9 cellular contexts compared by ENCODE assay signal in the genomic region with DNA sequence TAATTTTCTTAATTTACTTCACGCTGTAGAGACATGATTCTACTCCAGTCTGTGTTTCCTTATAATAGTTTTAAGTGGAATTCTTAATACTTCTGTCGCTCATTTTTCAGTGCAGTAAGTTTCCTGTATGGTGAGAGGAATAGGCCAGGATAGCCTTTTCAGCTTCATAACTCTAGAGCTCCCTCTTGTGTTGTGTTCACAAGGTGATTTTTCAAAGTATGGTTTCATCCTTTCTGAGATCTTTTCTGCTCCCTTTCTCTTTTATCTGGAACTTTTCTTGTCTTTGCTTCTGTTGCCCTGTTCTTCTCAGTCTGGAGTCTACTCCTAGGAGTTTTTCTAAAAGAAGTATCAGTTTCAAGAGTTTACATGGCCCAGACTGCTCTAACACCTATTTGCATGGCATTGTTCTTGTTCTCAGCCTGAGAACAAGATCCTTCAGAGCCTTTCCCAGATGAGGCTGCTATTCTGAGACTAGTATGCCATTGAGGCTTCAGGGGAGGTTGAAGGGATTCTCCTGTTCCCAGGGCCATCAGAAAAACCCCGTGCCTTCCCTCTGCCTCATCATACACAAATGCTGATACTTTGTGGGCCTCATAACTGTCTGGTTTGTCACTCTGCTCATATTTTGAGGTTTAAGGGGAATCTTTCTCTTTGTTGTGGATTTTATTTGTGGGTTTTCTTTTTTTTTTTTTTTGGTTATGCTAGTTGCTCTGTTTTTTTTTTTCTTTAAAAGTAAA. TPM values are rescaled to one million over a fixed set of nuclear protein-coding genes. Genes with fewer than 3 reads are reported as not detected.
DNase-seq lines count a peak whose midpoint lies in the region; ATAC-seq, FAIRE-seq and TF ChIP-seq lines count a peak whose summit lies in the region.
"Had no signal": no experiment of that assay in that cellular context is flagged by ENCODE, and none has a peak within 500 bp of the region (broad histone marks: within the 10 kb centered on the region; RNA-seq: fewer than 3 reads in every experiment).

No MANE protein-coding gene starts in this region.

- H3K9me3 ChIP-seq in breast epithelium = no peaks in the 10 kb centered on the region

- H3K4me1 ChIP-seq in GM23338 (ENCODE audit: insufficient read depth) (no peaks in the 10 kb centered on the region; the same call in 1 of the 2 replicates), breast epithelium (no peaks in the 10 kb centered on the region)

- peaks cover 23% of the 10 kb centered on the region; the same call in 1 of the 2 replicates for H3K36me3 ChIP-seq in GM23338 (ENCODE audit: insufficient read depth)
- H3K36me3 ChIP-seq in breast epithelium = no peaks in the 10 kb centered on the region

- peaks cover 3% of the 10 kb centered on the region; the same call in 1 of the 2 replicates for H4K20me1 ChIP-seq in GM23338 (replicated peaks; ENCODE audit: insufficient read depth)

- ATAC-seq in GM23338 = peak; percentile 78

- no peak overlapping the region for H3K4me3 ChIP-seq in GM23338
- no peak overlapping the region for H3K4me3 ChIP-seq in breast epithelium
- H3K4me3 ChIP-seq: BLaER1 treated with 17β-estradiol and CSF1 and Interleukin-3, amounts not matched to agents 10 nM and 100 nM had no signal

- H3K27ac ChIP-seq in GM23338 (ENCODE audit: low read depth) (no peak overlapping the region), breast epithelium (no peak overlapping the region)

- H3K27me3 ChIP-seq in GM23338 (ENCODE audit: insufficient read depth) (no peaks in the 10 kb centered on the region), breast epithelium (no peaks in the 10 kb centered on the region)
- H3K27me3 ChIP-seq: BLaER1 treated with 17β-estradiol and CSF1 and Interleukin-3, amounts not matched to agents 10 nM and 100 nM had no signal

- H3K9me2 ChIP-seq in GM23338 (ENCODE audit: insufficient read depth) = no peaks in the 10 kb centered on the region

- H3K27ac Mint-ChIP-seq in GM23338 = peak overlapping the region; percentile 52; the same call in 1 of the 2 replicates

- H3K79me2 ChIP-seq in GM23338 (replicated peaks; ENCODE audit: insufficient read depth) = peaks cover 37% of the 10 kb centered on the region

- H3K9me3 Mint-ChIP-seq in GM23338 = peaks cover 6% of the 10 kb centered on the region; the same call in 2 of the 3 replicates

- H3F3A ChIP-seq in GM23338 (replicated peaks; ENCODE audit: low read depth) = no peaks in the 10 kb centered on the region

- H3K27me3 Mint-ChIP-seq in GM23338 (ENCODE audit: insufficient read depth, low read depth, poor library complexity) = peaks cover 4% of the 10 kb centered on the region

- H2AFZ ChIP-seq in GM23338 = no peak overlapping the region

- FAIRE-seq in urothelium cell line (lab: Jason Lieb, UNC) = no peak

- no peak overlapping the region for H3K4me2 ChIP-seq in GM23338
- H3K4me2 ChIP-seq: BLaER1 treated with 17β-estradiol and CSF1 and Interleukin-3, amounts not matched to agents 10 nM and 100 nM had no signal

- TF ChIP-seq CTCF in GM23338 (conservative IDR thresholded peaks at IDR 0.05; ENCODE audit: low read depth in 2 of 2) (peak; percentile 77), breast epithelium (IDR thresholded peaks at IDR 0.05) (peak; percentile 6 to 55 (median 52))

- intact Hi-C loops in breast epithelium (cut with DNase I; ENCODE audit: low total_unique reads) = no loop called here

- H3K4me1 Mint-ChIP-seq in GM23338 = peaks cover 5% of the 10 kb centered on the region; the same call in 1 of the 3 replicates

- TF ChIP-seq POLR2A in breast epithelium (IDR thresholded peaks at IDR 0.05) = no peak

- peaks cover 28% of the 10 kb centered on the region for H3K36me3 Mint-ChIP-seq in GM23338 (ENCODE audit: low read depth)

- H3K4me3 Mint-ChIP-seq in GM23338 = no peak overlapping the region

- DNase-seq in DMS153 treated with DMSO at 0.1 percent for 48 hours (lab: John Stamatoyannopoulos, UW; ENCODE audit: unreplicated experiment) (peak; percentile 7), DMS153 (lab: John Stamatoyannopoulos, UW) (no peak), GM23338 (ENCODE audit: low spot score) (peak; percentile 79), NCI-H446 treated with DMSO at 0.1 percent for 48 hours (lab: John Stamatoyannopoulos, UW) (peak; percentile 6), breast epithelium (ENCODE audit: low spot score in 2 of 2) (no peak), kidney glomerular epithelial cell (lab: John Stamatoyannopoulos, UW) (peak; percentile 83), urothelium cell line (ENCODE audit: low spot score) (peak; percentile 36), activated gamma-delta T cell (lab: John Stamatoyannopoulos, UW) (no peak)

TF ChIP-seq in GM23338, 12 proteins besides CTCF, POLR2A, EP300 and RAD21 (continues in another document):
- TF ChIP-seq ZNF331 (CRISPR knock-in tag; IDR thresholded peaks at IDR 0.05; ENCODE audit: low read depth) (no peak), ZNF462 (CRISPR knock-in tag; IDR thresholded peaks at IDR 0.05) (no peak), EZH2phosphoT487 (IDR thresholded peaks at IDR 0.05; ENCODE audit: unreplicated experiment) (no peak), STAT1 (IDR thresholded peaks at IDR 0.05; ENCODE audit: unreplicated experiment) (no peak), JUNB (IDR thresholded peaks at IDR 0.05; ENCODE audit: unreplicated experiment) (no peak)
- TF ChIP-seq, protein P1, sequence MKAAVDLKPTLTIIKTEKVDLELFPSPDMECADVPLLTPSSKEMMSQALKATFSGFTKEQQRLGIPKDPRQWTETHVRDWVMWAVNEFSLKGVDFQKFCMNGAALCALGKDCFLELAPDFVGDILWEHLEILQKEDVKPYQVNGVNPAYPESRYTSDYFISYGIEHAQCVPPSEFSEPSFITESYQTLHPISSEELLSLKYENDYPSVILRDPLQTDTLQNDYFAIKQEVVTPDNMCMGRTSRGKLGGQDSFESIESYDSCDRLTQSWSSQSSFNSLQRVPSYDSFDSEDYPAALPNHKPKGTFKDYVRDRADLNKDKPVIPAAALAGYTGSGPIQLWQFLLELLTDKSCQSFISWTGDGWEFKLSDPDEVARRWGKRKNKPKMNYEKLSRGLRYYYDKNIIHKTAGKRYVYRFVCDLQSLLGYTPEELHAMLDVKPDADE (IDR thresholded peaks at IDR 0.05) = no peak

RNA-seq across cellular contexts. Expression of gene NET1, which starts 21.8 kb away (rescaled TPM):
- total RNA-seq in GM23338 (2014; rRNA removed; shearing (Covaris generic)) = 93.9 and 98.3 TPM in 2 replicates
- polyA plus RNA-seq in GM23338 (2016; fragmentation: Nextera tagmentation; extraction: Ambion mirVana) = 39.8 and 47.9 TPM in 2 replicates
- total RNA-seq in breast epithelium = 100 to 1,000 TPM in 2 of 3 donors, 10 to 100 TPM in 1; 87.2 to 179 (median 145) TPM

RNA-seq across cellular contexts. Expression of gene TUBAL3, which starts 29.6 kb away (rescaled TPM):
- not detected in 2 replicates for total RNA-seq in GM23338 (2014; rRNA removed; shearing (Covaris generic))
- not detected in 2 replicates for polyA plus RNA-seq in GM23338 (2016; fragmentation: Nextera tagmentation; extraction: Ambion mirVana)
- total RNA-seq in breast epithelium = 1 to 10 TPM in 2 of 3 donors, not detected in 1; 1.6 to 1.9 TPM

Comparison
In these comparisons a context has a peak if more than half of its experiments do, and no peak if none do; other contexts are left out.
1. DNase-seq: peak in DMS153 treated with DMSO at 0.1 percent for 48 hours (single experiment), GM23338 (single experiment), NCI-H446 treated with DMSO at 0.1 percent for 48 hours (single experiment), kidney glomerular epithelial cell (single experiment) and urothelium cell line (single experiment); none in DMS153 (single experiment), breast epithelium (0 of 2) and activated gamma-delta T cell (single experiment).